10 cellular contexts compared by ENCODE assay signal in the genomic region with DNA sequence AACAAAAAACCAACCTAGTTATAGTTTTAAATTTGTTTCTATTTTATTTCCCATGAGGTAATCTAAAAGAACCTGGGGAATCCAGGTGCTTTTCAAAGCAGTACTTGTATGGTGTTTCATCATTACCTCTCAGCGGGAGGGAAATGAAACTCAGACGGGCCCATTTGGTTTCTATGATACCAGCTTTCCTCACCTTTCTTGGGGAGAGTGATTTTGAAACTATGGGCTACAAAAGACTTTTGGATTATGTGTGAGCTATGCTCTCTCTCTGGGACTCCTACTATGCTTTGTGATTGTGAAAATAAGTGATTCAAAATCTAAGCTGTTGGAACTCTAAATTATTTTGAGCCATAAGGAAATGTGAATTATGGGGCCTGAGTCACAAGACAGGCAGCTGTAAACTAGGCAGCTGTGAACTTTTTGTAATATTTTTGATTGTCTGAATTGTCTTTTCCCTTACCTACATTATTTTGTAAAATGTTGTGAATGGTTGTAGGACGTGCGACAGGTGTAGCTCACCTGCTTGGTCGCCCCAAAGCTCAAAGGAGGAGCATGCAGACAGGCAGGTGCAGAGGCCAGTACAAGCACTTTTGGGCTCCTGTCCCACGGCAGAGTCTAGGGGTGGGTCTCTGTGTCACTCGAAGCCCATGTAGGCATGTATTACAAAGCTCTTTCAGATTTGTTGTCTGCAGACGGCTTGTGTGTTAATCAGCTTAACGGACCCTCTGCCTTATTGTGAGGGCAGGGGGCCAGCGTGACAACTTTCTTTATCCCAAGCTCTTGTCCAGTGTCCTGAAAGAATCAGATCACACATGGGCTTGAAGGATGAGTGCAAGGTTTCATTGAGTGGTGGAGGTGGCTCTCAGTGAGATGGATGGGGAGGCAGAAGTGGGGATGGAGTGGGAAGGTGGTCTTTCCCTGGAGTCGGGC.
DNase-seq lines count a peak whose midpoint lies in the region; ATAC-seq and TF ChIP-seq lines count a peak whose summit lies in the region.
"Had no signal": no experiment of that assay in that cellular context is flagged by ENCODE, and none has a peak within 500 bp of the region (broad histone marks: within the 10 kb centered on the region; RNA-seq: fewer than 3 reads in every experiment).

No MANE protein-coding gene starts in this region.

- H3K4me1 Mint-ChIP-seq in activated T-cell treated with anti-CD3 and anti-CD28 coated beads, Interleukin-2, amount 50 U/mL, for 4 hours (ENCODE audit: low read depth): peaks cover 37% of the 10 kb centered on the region
- H3K4me1 Mint-ChIP-seq in H9: no peaks in the 10 kb centered on the region; a peak in 1 of 4 replicates
- peaks cover 17% of the 10 kb centered on the region for H3K4me1 Mint-ChIP-seq in mesothelial cell of epicardium

- no peaks in the 10 kb centered on the region for H3K9me3 Mint-ChIP-seq in activated T-cell treated with anti-CD3 and anti-CD28 coated beads, Interleukin-2, amount 50 U/mL, for 4 hours
- no peaks in the 10 kb centered on the region for H3K9me3 Mint-ChIP-seq in H9
- H3K9me3 Mint-ChIP-seq in mesothelial cell of epicardium: no peaks in the 10 kb centered on the region

- no peak overlapping the region for H4K91ac ChIP-seq in H9 (ENCODE audit: insufficient read length, low read depth, low read length)

- H3K4me1 ChIP-seq in H9 (ENCODE audit: insufficient read depth, low read length): no peaks in the 10 kb centered on the region

- no peak overlapping the region for H2BK5ac ChIP-seq in H9 (ENCODE audit: insufficient read length, low read length)

- H3K23ac ChIP-seq in H9 (ENCODE audit: insufficient read length, low read depth, low read length): no peak overlapping the region

- H3K9ac ChIP-seq in H9 (ENCODE audit: extremely low read depth, insufficient read length, low read length): no peak overlapping the region

- no peak for TF ChIP-seq CTCF in H9 (conservative IDR thresholded peaks at IDR 0.05)
- TF ChIP-seq CTCF in mesothelial cell of epicardium (IDR thresholded peaks at IDR 0.05; ENCODE audit: unreplicated experiment): no peak

- H3K4ac ChIP-seq in H9 (ENCODE audit: low read depth, low read length): no peak overlapping the region

- no peak overlapping the region for H2BK20ac ChIP-seq in H9 (ENCODE audit: low read depth, low read length, poor library complexity, severe bottlenecking)

- H3K4me2 ChIP-seq in H9 (ENCODE audit: insufficient read depth, insufficient read length, low read length): no peak overlapping the region

- ATAC-seq in GM19035 (IDR thresholded peaks at IDR 0.05; ENCODE audit: unreplicated experiment) (peak; percentile 62), HG03060 (IDR thresholded peaks at IDR 0.05; ENCODE audit: low read depth, unreplicated experiment) (peak; percentile 46), Right ventricle myocardium superior (ENCODE audit: poor library complexity) (no peak)
- peak; percentile 86 to 92 for ATAC-seq in activated T-cell treated with anti-CD3 and anti-CD28 coated beads, Interleukin-2, amount 50 U/mL, for 4 hours

- H2AK5ac ChIP-seq in H9 (ENCODE audit: insufficient read length, low read length): no peak overlapping the region

- no peaks in the 10 kb centered on the region for H3K79me1 ChIP-seq in H9 (ENCODE audit: insufficient read depth, low read depth, low read length, poor library complexity, severe bottlenecking)

- no peak overlapping the region for H2BK12ac ChIP-seq in H9 (ENCODE audit: insufficient read length, low read depth, low read length)

- no peak overlapping the region for H2BK15ac ChIP-seq in H9 (ENCODE audit: low read depth, low read length)

- H3K4me3 ChIP-seq in MG63: no peak overlapping the region

- H3K27me3 Mint-ChIP-seq in activated T-cell treated with anti-CD3 and anti-CD28 coated beads, Interleukin-2, amount 50 U/mL, for 4 hours (ENCODE audit: low read depth): peaks cover 2% of the 10 kb centered on the region
- no peaks in the 10 kb centered on the region for H3K27me3 Mint-ChIP-seq in H9 (ENCODE audit: low read depth)
- H3K27me3 Mint-ChIP-seq in mesothelial cell of epicardium (ENCODE audit: low read depth): no peaks in the 10 kb centered on the region

- H3K18ac ChIP-seq in H9 (ENCODE audit: insufficient read length, low read depth, low read length): no peak overlapping the region

- no CpG with 5 or more reads among the region's 11 CpGs for WGBS in H9 (ENCODE audit: extremely low coverage, insufficient read length, low lambda C conversion rate)

- no peak overlapping the region for H2AFZ ChIP-seq in H9 (ENCODE audit: low read length)

- H3K27ac Mint-ChIP-seq in H9 (0 out of 7 replicates have a peak overlapping the region, but pooled peaks of 1 of the 3 experiments have one; percentile 18), mesothelial cell of epicardium (no peak overlapping the region)

- no peak overlapping the region for H3K27ac ChIP-seq in H9 (ENCODE audit: insufficient read length, low read depth, low read length)

- no peaks in the 10 kb centered on the region for H3K36me3 ChIP-seq in MG63

- H3K56ac ChIP-seq in H9 (ENCODE audit: insufficient read length, low read depth, low read length): no peak overlapping the region

- H4K5ac ChIP-seq in H9 (ENCODE audit: insufficient read length, low read depth, low read length): no peak overlapping the region

- H3K4me3 Mint-ChIP-seq in activated T-cell treated with anti-CD3 and anti-CD28 coated beads, Interleukin-2, amount 50 U/mL, for 4 hours: no peak overlapping the region
- H3K4me3 Mint-ChIP-seq in H9 (no peak overlapping the region), mesothelial cell of epicardium (no peak overlapping the region)

- intact Hi-C loops in Right ventricle myocardium superior (cut with DNase I): no loop called here

- no peaks in the 10 kb centered on the region for H3K23me2 ChIP-seq in H9 (ENCODE audit: insufficient read length, low read depth, low read length, poor library complexity, severe bottlenecking)

- peak; percentile 26 for DNase-seq in A172 (ENCODE audit: low spot score)
- DNase-seq in activated T-cell treated with anti-CD3 and anti-CD28 coated beads, Interleukin-2, amount 50 U/mL, for 4 hours: no peak
- DNase-seq in MG63: no peak
- no peak for DNase-seq in H9
- DNase-seq in Right ventricle myocardium superior: no peak
- no peak for DNase-seq in mesothelial cell of epicardium (ENCODE audit: low spot score in 2 of 2, unreplicated experiment in 2 of 2)
- DNase-seq: midbrain, NCI-H187 had no signal

- H3K9me3 ChIP-seq in MG63 (no peaks in the 10 kb centered on the region), H9 (ENCODE audit: control insufficient read depth, low read depth, low read length) (no peaks in the 10 kb centered on the region)

- H4K8ac ChIP-seq in H9 (replicated peaks; ENCODE audit: insufficient read length, low read depth, low read length): no peak overlapping the region

- H3T11ph ChIP-seq in H9 (ENCODE audit: low read length): no peak overlapping the region

- no peak overlapping the region for H2BK120ac ChIP-seq in H9 (ENCODE audit: low read depth, low read length, poor library complexity, severe bottlenecking)

- H3K27me3 ChIP-seq in MG63: no peaks in the 10 kb centered on the region
- H3K27me3 ChIP-seq in H9 (ENCODE audit: insufficient read depth, low read length): no peaks in the 10 kb centered on the region

- H4K20me1 ChIP-seq in H9 (ENCODE audit: control insufficient read depth, insufficient read depth, insufficient read length): no peaks in the 10 kb centered on the region

- H3K14ac ChIP-seq in H9 (ENCODE audit: insufficient read depth, low read length): no peak overlapping the region

- no peaks in the 10 kb centered on the region for H3K79me2 ChIP-seq in H9 (ENCODE audit: insufficient read depth, low read length)

- H3K36me3 Mint-ChIP-seq in activated T-cell treated with anti-CD3 and anti-CD28 coated beads, Interleukin-2, amount 50 U/mL, for 4 hours (ENCODE audit: insufficient read depth): no peaks in the 10 kb centered on the region
- H3K36me3 Mint-ChIP-seq in H9 (ENCODE audit: insufficient read depth in 1 of 3, low read depth in 3 of 3) (no peaks in the 10 kb centered on the region), mesothelial cell of epicardium (no peaks in the 10 kb centered on the region)
